In genomic region chr12:123894823-123895338, GRCh38 we compare ENCODE assay signal across 12 cellular contexts.
DNase-seq lines count a peak whose midpoint lies in the region; FAIRE-seq and TF ChIP-seq lines count a peak whose summit lies in the region.
"Had no signal": no experiment of that assay in that cellular context is flagged by ENCODE, and none has a peak within 500 bp of the region (broad histone marks: within the 10 kb centered on the region; RNA-seq: fewer than 3 reads in every experiment).

No MANE protein-coding gene starts in this region.

- H3K9me3 ChIP-seq in SK-N-MC (ENCODE audit: low read depth, low read length) (no peaks in the 10 kb centered on the region), right atrium auricular region (no peaks in the 10 kb centered on the region), WERI-Rb-1 (ENCODE audit: severe bottlenecking) (no peaks in the 10 kb centered on the region)
- H3K9me3 ChIP-seq: BLaER1 treated with 17β-estradiol and CSF1 and Interleukin-3, amounts not matched to agents 10 nM and 100 nM had no signal

- FAIRE-seq in bronchial epithelial cell (lab: Jason Lieb, UNC): no peak

- H3K9ac ChIP-seq in SK-N-MC (ENCODE audit: insufficient read length): no peak overlapping the region
- H3K9ac ChIP-seq: BLaER1 treated with 17β-estradiol and CSF1 and Interleukin-3, amounts not matched to agents 10 nM and 100 nM had no signal

- peak overlapping the region; percentile 62 for H3K27ac ChIP-seq in SK-N-MC
- no peak overlapping the region for H3K27ac ChIP-seq in right atrium auricular region
- H3K27ac ChIP-seq in WERI-Rb-1: no peak overlapping the region
- H3K27ac ChIP-seq: BLaER1 treated with 17β-estradiol and CSF1 and Interleukin-3, amounts not matched to agents 10 nM and 100 nM; HL-60 had no signal

- H3K27me3 ChIP-seq in bronchial epithelial cell (ENCODE audit: control insufficient read depth, insufficient read depth, low read length) (peaks cover 4% of the 10 kb centered on the region), right atrium auricular region (no peaks in the 10 kb centered on the region), WERI-Rb-1 (ENCODE audit: insufficient read depth, low read depth, severe bottlenecking) (no peaks in the 10 kb centered on the region)
- H3K27me3 ChIP-seq: BLaER1 treated with 17β-estradiol and CSF1 and Interleukin-3, amounts not matched to agents 10 nM and 100 nM had no signal

- peak; percentile 45 for DNase-seq in EH (ENCODE audit: low read depth)
- no peak for DNase-seq in SK-N-MC (ENCODE audit: low read depth, low spot score)
- peak; percentile 12 for DNase-seq in bronchial epithelial cell (ENCODE audit: low read depth)
- DNase-seq in fibroblast of pulmonary artery (ENCODE audit: low read depth): peak; percentile 11
- DNase-seq in AG08395 (ENCODE audit: low spot score): no peak
- DNase-seq in right atrium auricular region (ENCODE audit: low spot score): no peak
- DNase-seq in WERI-Rb-1: no peak
- DNase-seq: CD4-positive, CD25-positive, alpha-beta regulatory T cell; DMS53; IMR-90 had no signal

- no peaks in the 10 kb centered on the region for H3K36me3 ChIP-seq in SK-N-MC (ENCODE audit: insufficient read depth, low read length)
- H3K36me3 ChIP-seq in bronchial epithelial cell (ENCODE audit: control insufficient read depth, insufficient read depth, low read length): no peaks in the 10 kb centered on the region
- no peaks in the 10 kb centered on the region for H3K36me3 ChIP-seq in right atrium auricular region
- no peaks in the 10 kb centered on the region for H3K36me3 ChIP-seq in WERI-Rb-1

- TF ChIP-seq CTCF in bronchial epithelial cell (IDR thresholded peaks at IDR 0.05; ENCODE audit: insufficient read depth, low read length, severe bottlenecking) (no peak), fibroblast of pulmonary artery (IDR thresholded peaks at IDR 0.05; ENCODE audit: low read length, missing control alignments) (no peak), right atrium auricular region (IDR thresholded peaks at IDR 0.05) (no peak), WERI-Rb-1 (IDR thresholded peaks at IDR 0.05; ENCODE audit: low read depth, low read length) (no peak)

- H3K4me1 ChIP-seq in right atrium auricular region: no peaks in the 10 kb centered on the region

- peak overlapping the region; percentile 10; the same call in 1 of the 2 replicates for H3K4me3 ChIP-seq in SK-N-MC
- H3K4me3 ChIP-seq in bronchial epithelial cell (ENCODE audit: low read depth, low read length): no peak overlapping the region
- no peak overlapping the region for H3K4me3 ChIP-seq in fibroblast of pulmonary artery (replicated peaks; ENCODE audit: low read depth, low read length)
- no peak overlapping the region for H3K4me3 ChIP-seq in right atrium auricular region
- H3K4me3 ChIP-seq in WERI-Rb-1 (ENCODE audit: low read depth, low read length): no peak overlapping the region
- H3K4me3 ChIP-seq: BLaER1 treated with 17β-estradiol and CSF1 and Interleukin-3, amounts not matched to agents 10 nM and 100 nM had no signal

Comparison
In these comparisons a context has a peak if more than half of its experiments do, and no peak if none do; other contexts are left out.
1. DNase-seq: peak in EH (single experiment), bronchial epithelial cell (single experiment) and fibroblast of pulmonary artery (single experiment); none in SK-N-MC (single experiment), AG08395 (single experiment), right atrium auricular region (single experiment) and WERI-Rb-1 (single experiment).